In genomic region chr18:43934322-43935050, GRCh38 we compare ENCODE assay signal across 15 cellular contexts.
A peak's percentile ranks its signal among the peaks of the same experiment; 100 is the strongest.
DNase-seq lines count a peak whose midpoint lies in the region; ATAC-seq and TF ChIP-seq lines count a peak whose summit lies in the region.
"Had no signal": no experiment of that assay in that cellular context is flagged by ENCODE, and none has a peak within 500 bp of the region (broad histone marks: within the 10 kb centered on the region; RNA-seq: fewer than 3 reads in every experiment).

No MANE protein-coding gene starts in this region.

- H3K9me3 Mint-ChIP-seq in nephron: no peaks in the 10 kb centered on the region

- DNase-seq in LNCaP clone FGC (ENCODE audit: low read depth): peak; percentile 96
- peak; percentile 5 for DNase-seq in choroid plexus epithelial cell (ENCODE audit: low read depth)
- DNase-seq in uterus: no peak
- DNase-seq in mesenteric fat pad (ENCODE audit: low spot score): no peak
- no peak for DNase-seq in upper lobe of left lung
- DNase-seq: DMS 273 treated with DMSO at 0.1 percent for 48 hours, EL, Kasumi-1, NCI-H1417, NCI-H2029 treated with DMSO at 0.1 percent for 48 hours, NCI-H510A treated with DMSO at 0.1 percent for 48 hours, Peyer's patch, SHP77 treated with DMSO at 0.1 percent for 48 hours had no signal

- H3K36me3 ChIP-seq in uterus (no peaks in the 10 kb centered on the region), upper lobe of left lung (no peaks in the 10 kb centered on the region)
- H3K36me3 ChIP-seq: Peyer's patch had no signal

- peaks cover 25% of the 10 kb centered on the region for H3K4me1 Mint-ChIP-seq in nephron

- H3K27me3 ChIP-seq in uterus (no peaks in the 10 kb centered on the region), upper lobe of left lung (no peaks in the 10 kb centered on the region)
- H3K27me3 ChIP-seq: Peyer's patch had no signal

- TF ChIP-seq EP300 in upper lobe of left lung (IDR thresholded peaks at IDR 0.05): no peak

- peak overlapping the region; percentile 58 to 71 for H3K27ac ChIP-seq in uterus
- H3K27ac ChIP-seq in upper lobe of left lung: no peak overlapping the region

- intact Hi-C loops in uterus (cut with DNase I; ENCODE audit: low total_unique reads): no loop called here

- H3K36me3 Mint-ChIP-seq in nephron (ENCODE audit: low read depth): no peaks in the 10 kb centered on the region

- H3K27me3 Mint-ChIP-seq in nephron (ENCODE audit: low read depth): no peaks in the 10 kb centered on the region

- peak overlapping the region; percentile 72 to 80 (median 79) for H3K27ac Mint-ChIP-seq in nephron

- H3K4me1 ChIP-seq in uterus: peaks cover 0 to 6% of the 10 kb centered on the region in 2 donors
- no peaks in the 10 kb centered on the region for H3K4me1 ChIP-seq in upper lobe of left lung
- H3K4me1 ChIP-seq: Peyer's patch had no signal

- 52 to 63% methylated on average over 5 of the region's 5 CpGs for WGBS in upper lobe of left lung, 2 donors

- no peak overlapping the region for H3K4me3 Mint-ChIP-seq in nephron

- no peak for TF ChIP-seq POLR2A in uterus (IDR thresholded peaks at IDR 0.05)
- no peak for TF ChIP-seq POLR2A in upper lobe of left lung (IDR thresholded peaks at IDR 0.05)

- TF ChIP-seq CTCF in LNCaP clone FGC (IDR thresholded peaks at IDR 0.05; ENCODE audit: control insufficient read depth, extremely low read depth, insufficient read depth) (no peak), choroid plexus epithelial cell (conservative IDR thresholded peaks at IDR 0.05; ENCODE audit: low read depth, low read length) (no peak), nephron (IDR thresholded peaks at IDR 0.05; ENCODE audit: unreplicated experiment in 3 of 3) (no peak), uterus (IDR thresholded peaks at IDR 0.05) (no peak), upper lobe of left lung (IDR thresholded peaks at IDR 0.05) (no peak)

- ATAC-seq in HG03571 (IDR thresholded peaks at IDR 0.05; ENCODE audit: unreplicated experiment) (no peak), upper lobe of left lung (ENCODE audit: low FRiP score in 2 of 2) (no peak)

- no peaks in the 10 kb centered on the region for H3K9me3 ChIP-seq in uterus
- no peaks in the 10 kb centered on the region for H3K9me3 ChIP-seq in upper lobe of left lung
- H3K9me3 ChIP-seq: Peyer's patch had no signal

- no peak overlapping the region for H3K4me3 ChIP-seq in LNCaP clone FGC (ENCODE audit: low read depth, low read length)
- H3K4me3 ChIP-seq in choroid plexus epithelial cell (ENCODE audit: low read depth, low read length): no peak overlapping the region
- no peak overlapping the region for H3K4me3 ChIP-seq in uterus
- no peak overlapping the region for H3K4me3 ChIP-seq in upper lobe of left lung
- H3K4me3 ChIP-seq: Peyer's patch had no signal

Comparison
In these comparisons a context has a peak if more than half of its experiments do, and no peak if none do; other contexts are left out.
1. DNase-seq: peak in LNCaP clone FGC (single experiment) and choroid plexus epithelial cell (single experiment); none in uterus (0 of 2), mesenteric fat pad (single experiment) and upper lobe of left lung (0 of 2).
2. H3K27ac ChIP-seq: peak in uterus (2 of 2); none in upper lobe of left lung (0 of 4).